10 cellular contexts compared by ENCODE assay signal in the genomic region with DNA sequence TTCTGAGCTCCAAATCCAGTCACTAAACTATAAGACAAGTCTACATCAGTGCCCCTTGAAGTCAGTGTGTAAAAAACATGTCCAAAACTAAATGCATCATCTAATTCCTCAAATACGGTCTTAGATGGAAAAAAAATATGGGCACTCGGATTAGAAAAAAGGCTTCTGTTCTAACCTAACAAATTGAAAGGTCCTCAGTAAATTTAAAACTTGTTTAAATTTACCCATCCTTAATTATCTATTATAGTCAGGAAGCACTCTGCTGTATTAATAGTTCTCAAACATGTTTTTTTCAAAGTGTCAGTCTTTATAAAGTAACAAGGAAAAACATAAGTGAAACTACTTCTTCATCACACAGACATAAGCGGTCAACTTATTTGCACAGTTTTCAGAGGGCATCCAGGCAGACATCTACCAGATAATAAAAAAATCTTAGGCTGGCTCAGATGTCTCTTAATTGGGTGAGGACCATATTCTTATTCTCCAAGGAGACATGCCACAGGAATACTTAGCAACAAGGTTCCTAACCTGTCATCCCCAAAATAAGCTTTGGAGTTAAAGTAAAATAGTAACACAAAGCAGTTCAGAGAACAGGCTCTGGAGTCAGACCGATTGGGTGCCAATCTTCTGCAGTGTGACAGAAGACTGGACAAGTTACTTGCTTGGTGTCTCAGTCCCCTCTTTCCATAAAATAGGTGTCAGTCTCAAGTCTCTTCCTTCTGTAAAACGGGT. TPM values are rescaled to one million over a fixed set of nuclear protein-coding genes. Genes with fewer than 3 reads are reported as not detected.
A peak's percentile ranks its signal among the peaks of the same experiment; 100 is the strongest.
DNase-seq lines count a peak whose midpoint lies in the region; ATAC-seq and TF ChIP-seq lines count a peak whose summit lies in the region.
"Had no signal": no experiment of that assay in that cellular context is flagged by ENCODE, and none has a peak within 500 bp of the region (broad histone marks: within the 10 kb centered on the region; RNA-seq: fewer than 3 reads in every experiment).

No MANE protein-coding gene starts in this region.

- H3K9me3 ChIP-seq in right cardiac atrium (ENCODE audit: control insufficient read depth, low read length) (no peaks in the 10 kb centered on the region), skeletal muscle tissue (ENCODE audit: control insufficient read depth in 3 of 3, low read length in 3 of 3) (no peaks in the 10 kb centered on the region)
- H3K9me3 ChIP-seq: MG63 had no signal

- intact Hi-C loops in right cardiac atrium (cut with DNase I): no loop called here

- H3K4me1 ChIP-seq in right cardiac atrium (ENCODE audit: control insufficient read depth, insufficient read depth, low read length) (peaks cover 3% of the 10 kb centered on the region), skeletal muscle tissue (ENCODE audit: control insufficient read depth in 3 of 3, insufficient read depth in 3 of 3, low read length in 3 of 3) (peaks cover 19 to 28% (median 20%) of the 10 kb centered on the region in 3 donors)

- TF ChIP-seq CTCF in VCaP (conservative IDR thresholded peaks at IDR 0.05): no peak
- no peak for TF ChIP-seq CTCF in GM20000 (IDR thresholded peaks at IDR 0.05; ENCODE audit: extremely low read depth, missing control alignments)

- H3K4me3 ChIP-seq in GM08714 (ENCODE audit: low read length) (peak overlapping the region; percentile 42; the same call in 1 of the 2 replicates), right cardiac atrium (ENCODE audit: low read length) (peak overlapping the region; percentile 8), skeletal muscle tissue (ENCODE audit: low read length in 3 of 3) (peak overlapping the region in 2 of 3 donors; percentile 47 to 49)
- H3K4me3 ChIP-seq: MG63 had no signal

- no peaks in the 10 kb centered on the region for H3K27me3 ChIP-seq in right cardiac atrium (ENCODE audit: control insufficient read depth, insufficient read depth)
- H3K27me3 ChIP-seq in skeletal muscle tissue (ENCODE audit: control insufficient read depth in 3 of 3, insufficient read depth in 3 of 3, low read length in 3 of 3): no peaks in the 10 kb centered on the region
- H3K27me3 ChIP-seq: MG63 had no signal

- peak overlapping the region; percentile 84 for H3K27ac ChIP-seq in VCaP
- H3K27ac ChIP-seq in right cardiac atrium (ENCODE audit: low read length): no peak overlapping the region
- peak overlapping the region; percentile 37 for H3K27ac ChIP-seq in skeletal muscle tissue (ENCODE audit: low read depth, low read length)

- ATAC-seq in right cardiac atrium (no peak), GM18858 (IDR thresholded peaks at IDR 0.05; ENCODE audit: unreplicated experiment) (no peak), GM21786 (IDR thresholded peaks at IDR 0.05; ENCODE audit: unreplicated experiment) (no peak)

- DNase-seq in right cardiac atrium (no peak), HUDEP-2 (lab: John Stamatoyannopoulos, UW; ENCODE audit: unreplicated experiment in 76 of 76) (no peak), GM20000 (ENCODE audit: low spot score) (no peak)
- DNase-seq: MG63; stimulated activated CD4-positive, alpha-beta T cell treated with anti-CD3 and anti-CD28 coated beads, Interleukin-4, amount 100 ng/mL, for 1 hour had no signal

- no peaks in the 10 kb centered on the region for H3K36me3 ChIP-seq in skeletal muscle tissue (ENCODE audit: control insufficient read depth in 3 of 3, insufficient read depth in 3 of 3, low read length in 3 of 3)
- H3K36me3 ChIP-seq: MG63 had no signal

- 42% methylated on average over 5 of the region's 5 CpGs for WGBS in right cardiac atrium

- H3K9ac ChIP-seq in skeletal muscle tissue (ENCODE audit: low read depth in 1 of 3, low read length in 3 of 3): peak overlapping the region in 2 of 3 donors; percentile 27 to 35

RNA-seq across cellular contexts. Expression of a gene that starts 33.4 kb away (rescaled TPM):
- 10 to 100 TPM; 41.3 to 57.1 (median 45.6) TPM for total RNA-seq in right cardiac atrium
- polyA plus RNA-seq in right cardiac atrium: 16.6 TPM
- 33.9 TPM for total RNA-seq in skeletal muscle tissue
